11 cellular contexts compared by ENCODE assay signal in genomic region chr11:12118940-12119339, GRCh38. TPM values are rescaled to one million over a fixed set of nuclear protein-coding genes. Genes with fewer than 3 reads are reported as not detected.
DNase-seq lines count a peak whose midpoint lies in the region; ATAC-seq, FAIRE-seq and TF ChIP-seq lines count a peak whose summit lies in the region.
"Had no signal": no experiment of that assay in that cellular context is flagged by ENCODE, and none has a peak within 500 bp of the region (broad histone marks: within the 10 kb centered on the region; RNA-seq: fewer than 3 reads in every experiment).

No MANE protein-coding gene starts in this region.

- 33% methylated on average over 4 of the region's 4 CpGs for WGBS in HepG2 (ENCODE audit: low lambda C conversion rate)

- no peak overlapping the region for H3K4me3 ChIP-seq in BJ (ENCODE audit: low read depth, low read length)
- H3K4me3 ChIP-seq in HEK293 (ENCODE audit: low read depth, low read length), result no peak overlapping the region
- no peak overlapping the region for H3K4me3 ChIP-seq in astrocyte of the cerebellum (ENCODE audit: low read depth, low read length)
- H3K4me3 ChIP-seq in HepG2 (replicated peaks in 1 of 3; ENCODE audit: insufficient read depth in 1 of 3, low read depth in 2 of 3, low read length in 3 of 3), result no peak overlapping the region
- no peak overlapping the region for H3K4me3 ChIP-seq in PC-3 (ENCODE audit: low read length)
- H3K4me3 ChIP-seq: lung, suprapubic skin had no signal

- TF ChIP-seq RAD21 in HepG2 (CRISPR knock-in tag; IDR thresholded peaks at IDR 0.05), result no peak

- TF ChIP-seq CTCF in BJ (IDR thresholded peaks at IDR 0.05; ENCODE audit: insufficient read depth, low read depth, low read length), result peak; percentile 26; the same call in 1 of the 2 replicates
- no peak for TF ChIP-seq CTCF in HEK293 (tag by site-specific recombination; IDR thresholded peaks at IDR 0.05)
- peak; percentile 7 for TF ChIP-seq CTCF in astrocyte of the cerebellum (IDR thresholded peaks at IDR 0.05; ENCODE audit: low read depth, low read length, missing control alignments)
- no peak for TF ChIP-seq CTCF in HepG2 (CRISPR knock-in tag; IDR thresholded peaks at IDR 0.05)
- TF ChIP-seq CTCF in PC-3 (conservative IDR thresholded peaks at IDR 0.05; ENCODE audit: low read depth, low read length), result no peak

- peak; percentile 31; the same call in 1 of the 3 replicates for ATAC-seq in HepG2
- no peak for ATAC-seq in GM21390 (IDR thresholded peaks at IDR 0.05; ENCODE audit: unreplicated experiment)
- ATAC-seq in HG02798 (IDR thresholded peaks at IDR 0.05; ENCODE audit: poor library complexity, unreplicated experiment), result no peak
- ATAC-seq in PC-3, result no peak

- H3K36me3 ChIP-seq in BJ (ENCODE audit: control insufficient read depth, insufficient read depth, low read length) (no peaks in the 10 kb centered on the region; the same call in 1 of the 2 replicates), HEK293 (ENCODE audit: control insufficient read depth in 2 of 2, insufficient read depth in 1 of 2, low read length in 2 of 2) (no peaks in the 10 kb centered on the region), HepG2 (replicated peaks in 1 of 2; ENCODE audit: control insufficient read depth in 1 of 2, insufficient read depth in 2 of 2, low read length in 2 of 2) (no peaks in the 10 kb centered on the region), PC-3 (ENCODE audit: low read depth, low read length) (peaks cover 27% of the 10 kb centered on the region)
- H3K36me3 ChIP-seq: suprapubic skin had no signal

- H3K27ac ChIP-seq in HEK293 (ENCODE audit: extremely low read depth, low read depth, low read length) (no peak overlapping the region), HepG2 (ENCODE audit: extremely low read length, insufficient read depth, low read length) (no peak overlapping the region), PC-3 (ENCODE audit: low read length) (no peak overlapping the region)

- H3F3A ChIP-seq in PC-3 (ENCODE audit: low read length, unreplicated experiment), result no peaks in the 10 kb centered on the region

- no peaks in the 10 kb centered on the region for H3K27me3 ChIP-seq in BJ (ENCODE audit: control insufficient read depth, insufficient read depth, low read length)
- no peaks in the 10 kb centered on the region for H3K27me3 ChIP-seq in HepG2 (ENCODE audit: control insufficient read depth in 1 of 2, insufficient read depth in 2 of 2, low read length in 2 of 2)
- no peaks in the 10 kb centered on the region for H3K27me3 ChIP-seq in PC-3 (ENCODE audit: low read length)
- H3K27me3 ChIP-seq: suprapubic skin had no signal

- FAIRE-seq in HepG2 (lab: Jason Lieb, UNC), result no peak

- H3K9me3 ChIP-seq in HEK293 (ENCODE audit: control insufficient read depth, insufficient read depth, low read depth, low read length) (no peaks in the 10 kb centered on the region), HepG2 (ENCODE audit: low read length) (no peaks in the 10 kb centered on the region), PC-3 (ENCODE audit: low read length) (no peaks in the 10 kb centered on the region)
- H3K9me3 ChIP-seq: suprapubic skin had no signal

- no peak overlapping the region for H2AFZ ChIP-seq in HepG2 (ENCODE audit: low read length)
- no peak overlapping the region for H2AFZ ChIP-seq in PC-3 (ENCODE audit: low read length)

- no peak for DNase-seq in BJ (ENCODE audit: low read depth)
- DNase-seq in astrocyte of the cerebellum (ENCODE audit: low read depth), result no peak
- DNase-seq in HepG2 (ENCODE audit: low spot score), result no peak
- DNase-seq in GF-D8 (lab: John Stamatoyannopoulos, UW), result no peak
- no peak for DNase-seq in PC-3
- DNase-seq: stimulated activated CD4-positive, alpha-beta T cell treated with anti-CD3 and anti-CD28 coated beads, Interleukin-12 subunit alpha, Interleukin-12 subunit beta, amount 100 ng/mL, for 4 hours had no signal

- no TSS peak for BruUV-seq in HepG2 (replicated peaks; lab: Mats Ljungman, UMichigan)
- BruUV-seq in PC-3 (replicated peaks; lab: Mats Ljungman, UMichigan), result no TSS peak

- POLR2A ChIA-PET in BJ (lab: Charles Lee), result interaction anchor here (1.0 kb wide), 1 partner anchor 9 kb away, joined by 3 read pairs; the partner anchor contains the start of gene MICAL2
- POLR2A ChIA-PET in HEK293 (lab: Yijun Ruan, JAX), result no interaction called here
- POLR2A ChIA-PET in HepG2 (lab: Yijun Ruan, JAX), result no interaction called here
- POLR2A ChIA-PET in PC-3 (lab: Charles Lee; ENCODE audit: unreplicated experiment), result interaction anchor here (0.6 kb wide), 1 partner anchor 9 kb away, joined by 7 read pairs; the partner anchor contains the start of gene MICAL2

- H3K4me2 ChIP-seq in HepG2 (ENCODE audit: low read depth, low read length) (no peak overlapping the region; the same call in 1 of the 2 replicates), PC-3 (ENCODE audit: low read length) (no peak overlapping the region)

- intact Hi-C loops in HepG2 (cut with micrococcal nuclease; ENCODE audit: unreplicated experiment), result loop anchor here (10.0 kb wide), 1 partner anchor 64 kb away; no protein-coding TSS in a partner anchor
- intact Hi-C loops in PC-3 (cut with micrococcal nuclease), result no loop called here

- CTCF ChIA-PET in BJ (lab: Yijun Ruan, JAX) (interaction anchor here (0.8 to 4.6 kb wide), 7 partner anchors 30 to 163 kb away, joined by 3 to 27 read pairs (median 3); no protein-coding TSS in a partner anchor), HEK293 (lab: Yijun Ruan, JAX) (interaction anchor here (0.7 to 5.5 kb wide), 5 partner anchors 29 to 118 kb away, joined by 3 to 35 read pairs (median 4); no protein-coding TSS in a partner anchor), HepG2 (lab: Yijun Ruan, JAX; ENCODE audit: low intra/inter-chr PET ratio, low total read pairs) (no interaction called here), PC-3 (lab: Charles Lee) (no interaction called here)

- H3K9me2 ChIP-seq in PC-3 (replicated peaks; ENCODE audit: low read length), result no peaks in the 10 kb centered on the region

- H3K79me2 ChIP-seq in HepG2 (ENCODE audit: insufficient read depth, low read length) (no peaks in the 10 kb centered on the region), PC-3 (ENCODE audit: low read length) (peaks cover 97% of the 10 kb centered on the region)

- H3K9ac ChIP-seq in HepG2 (ENCODE audit: insufficient read depth, low read depth, low read length) (no peak overlapping the region), PC-3 (ENCODE audit: low read length) (no peak overlapping the region)

- H4K20me1 ChIP-seq in HepG2 (ENCODE audit: insufficient read depth, low read length) (no peaks in the 10 kb centered on the region), PC-3 (ENCODE audit: low read length) (peaks cover 19% of the 10 kb centered on the region; the same call in 1 of the 2 replicates)

- TF ChIP-seq EP300 in HepG2 (IDR thresholded peaks at IDR 0.05; ENCODE audit: low read depth in 2 of 2, low read length in 2 of 2), result no peak
- TF ChIP-seq EP300 in HepG2 (CRISPR knock-in tag; IDR thresholded peaks at IDR 0.05; ENCODE audit: borderline replicate concordance), result no peak

- TF ChIP-seq POLR2A in HepG2 (IDR thresholded peaks at IDR 0.05; ENCODE audit: insufficient read depth in 1 of 2, low read depth in 2 of 2, low read length in 2 of 2), result no peak

- H3K4me1 ChIP-seq in HEK293 (ENCODE audit: control insufficient read depth, insufficient read depth, low read length), result no peaks in the 10 kb centered on the region
- peaks cover 27% of the 10 kb centered on the region for H3K4me1 ChIP-seq in HepG2 (ENCODE audit: insufficient read depth, low read length)
- peaks cover 29% of the 10 kb centered on the region for H3K4me1 ChIP-seq in PC-3 (ENCODE audit: insufficient read depth, low read length)

- in situ Hi-C loops in astrocyte of the cerebellum (cut with HindIII; ENCODE audit: low sequenced_read_pairs) (no loop called here), HepG2 (cut with HindIII; ENCODE audit: extremely low pct_ligation_motif_present, low pct_unique_long_range_greater_than_20kb) (loop anchor here (10.0 kb wide), 1 partner anchor 116 kb away; no protein-coding TSS in a partner anchor)

TF ChIP-seq in HEK293, 187 proteins besides CTCF, POLR2A, EP300 and RAD21 (continues in another document):
- TF ChIP-seq ZIC2 (tag by site-specific recombination; IDR thresholded peaks at IDR 0.05), result peak; percentile 54

TF ChIP-seq in HepG2, 621 proteins besides CTCF, POLR2A, EP300 and RAD21:
- TF ChIP-seq ZNF780A (CRISPR knock-in tag; IDR thresholded peaks at IDR 0.05), result no peak

RNA-seq across cellular contexts. Expression of gene MICAL2, which starts 8.6 kb away (rescaled TPM):
- 114 and 135 TPM in 2 replicates for polyA plus RNA-seq in BJ (2011; rRNA removed)
- polyA minus RNA-seq in BJ (2011; rRNA and poly(A)+ RNA removed), result 200 and 221 TPM in 2 replicates
- 1.1 and 1.4 TPM in 2 replicates for total RNA-seq in HepG2 (2016; rRNA removed; fragmentation: Illumina TruSeq; extraction: Trizol)
- total RNA-seq in HepG2 (2016; cell fraction: cytosol; rRNA removed; fragmentation: Illumina TruSeq; extraction: Trizol; ENCODE audit: low read depth), result 0.18 and 0.51 TPM in 2 replicates
- 1.1 and 1.7 TPM in 2 replicates for total RNA-seq in HepG2 (2016; cell fraction: insoluble cytoplasmic fraction; rRNA removed; fragmentation: Illumina TruSeq; extraction: Trizol)
- total RNA-seq in HepG2 (2016; cell fraction: membrane; rRNA removed; fragmentation: Illumina TruSeq; extraction: Trizol), result 1.1 and 1.3 TPM in 2 replicates
- 1.6 and 3.7 TPM in 2 replicates for total RNA-seq in HepG2 (2016; cell fraction: nucleus; rRNA removed; fragmentation: Illumina TruSeq; extraction: Trizol)
- polyA plus RNA-seq in HepG2 (2011; rRNA removed), result 0.59 and 0.78 TPM in 2 replicates
- 0.46 and 0.50 TPM in 2 replicates for polyA plus RNA-seq in HepG2 (2011; cell fraction: cytosol; rRNA removed)
- 0.61 and 0.97 TPM in 2 replicates for polyA plus RNA-seq in HepG2 (2011; cell fraction: nucleus; rRNA removed)
- 0.48 and 1.6 TPM in 2 replicates for polyA plus RNA-seq in HepG2 (2012)
- polyA plus RNA-seq in HepG2 (2016; cell fraction: cytosol; fragmentation: Illumina TruSeq; extraction: Trizol; ENCODE audit: low read depth), result 0.29 and 0.53 TPM in 2 replicates
- 0.73 and 1.3 TPM in 2 replicates for polyA plus RNA-seq in HepG2 (2016; cell fraction: insoluble cytoplasmic fraction; fragmentation: Illumina TruSeq; extraction: Trizol; ENCODE audit: low read depth)
- 0.34 and 0.39 TPM in 2 replicates for polyA plus RNA-seq in HepG2 (2016; cell fraction: membrane; fragmentation: Illumina TruSeq; extraction: Trizol; ENCODE audit: low read depth)
- 1.2 and 2.1 TPM in 2 replicates for polyA plus RNA-seq in HepG2 (2016; cell fraction: nucleus; fragmentation: Illumina TruSeq; extraction: Trizol; ENCODE audit: insufficient read depth, low read depth)
- polyA minus RNA-seq in HepG2 (2011; rRNA and poly(A)+ RNA removed; ENCODE audit: low replicate concordance), result 1.6 and 8.6 TPM in 2 replicates
- polyA minus RNA-seq in HepG2 (2011; cell fraction: cytosol; rRNA and poly(A)+ RNA removed), result 0.70 and 2.7 TPM in 2 replicates
- polyA minus RNA-seq in HepG2 (2011; cell fraction: nucleus; rRNA and poly(A)+ RNA removed), result 2.4 and 3.5 TPM in 2 replicates
- 50.1 and 62.9 TPM in 2 replicates for total RNA-seq in PC-3 (2014; rRNA removed)

Comparison
In these comparisons a context has a peak if more than half of its experiments do, and no peak if none do; other contexts are left out.
1. CTCF ChIP-seq: peak in BJ (single experiment) and astrocyte of the cerebellum (single experiment); none in HEK293 (single experiment), HepG2 (single experiment) and PC-3 (single experiment).
2. RNA of gene MICAL2, which starts 8.6 kb away (total RNA-seq): 50.1 to 62.9 TPM in PC-3; 0.18 to 3.7 TPM in HepG2; every median in the first group is over 10 times any median in the second.
3. CTCF ChIA-PET loops: an anchor here in BJ (0.8 to 4.6 kb wide) and HEK293 (0.7 to 5.5 kb wide); none called in HepG2 and PC-3.
4. POLR2A ChIA-PET loops: an anchor here in BJ (1.0 kb wide) and PC-3 (0.6 kb wide); none called in HEK293 and HepG2.